Comparison of ENCODE assay signal across 12 cellular contexts in the genomic region with DNA sequence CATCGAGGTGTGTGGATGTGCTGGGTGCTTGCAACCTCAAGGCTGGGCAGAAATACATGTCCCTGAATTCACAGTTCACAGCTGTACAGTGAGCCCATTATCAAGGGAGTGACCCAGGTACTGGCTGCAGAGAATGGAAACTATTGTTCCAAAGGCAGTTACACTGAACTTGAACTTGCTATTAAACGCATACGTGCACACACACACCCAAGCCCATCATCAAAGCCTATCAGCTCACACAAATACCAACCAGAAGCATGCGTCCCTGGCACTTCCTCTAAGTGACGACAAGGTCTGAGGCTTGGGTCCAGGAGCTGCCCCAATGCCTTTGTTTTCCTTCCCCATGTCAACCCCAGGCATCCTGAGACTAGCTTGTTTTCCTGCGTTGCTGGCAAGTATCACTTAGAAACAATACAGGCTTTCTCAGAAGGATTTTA.
DNase-seq lines count a peak whose midpoint lies in the region; ATAC-seq and TF ChIP-seq lines count a peak whose summit lies in the region.
"Had no signal": no experiment of that assay in that cellular context is flagged by ENCODE, and none has a peak within 500 bp of the region (broad histone marks: within the 10 kb centered on the region; RNA-seq: fewer than 3 reads in every experiment).

No MANE protein-coding gene starts in this region.

- TF ChIP-seq POLR2A in adrenal gland (IDR thresholded peaks at IDR 0.05) = no peak

- no peak for TF ChIP-seq CTCF in adrenal gland (IDR thresholded peaks at IDR 0.05)

- no peaks in the 10 kb centered on the region for H3K9me3 ChIP-seq in adrenal gland (replicated peaks in 1 of 3)
- H3K9me3 ChIP-seq: A549 had no signal

- peaks cover 54% of the 10 kb centered on the region for H3K4me1 Mint-ChIP-seq in T-helper 1 cell treated with Interleukin-12 subunit alpha and Interleukin-12 subunit beta and Interleukin-4 antibody, amounts not matched to agents 30 μg/mL and 1 μg/mL, for 36 hours (ENCODE audit: low read depth)

- H3K27ac Mint-ChIP-seq in T-helper 1 cell treated with Interleukin-12 subunit alpha and Interleukin-12 subunit beta and Interleukin-4 antibody, amounts not matched to agents 30 μg/mL and 1 μg/mL, for 36 hours = peak overlapping the region; percentile 3

- no peaks in the 10 kb centered on the region for H3K27me3 ChIP-seq in adrenal gland
- H3K27me3 ChIP-seq: brain microvascular endothelial cell had no signal

- H3K9me3 Mint-ChIP-seq in T-helper 1 cell treated with Interleukin-12 subunit alpha and Interleukin-12 subunit beta and Interleukin-4 antibody, amounts not matched to agents 30 μg/mL and 1 μg/mL, for 36 hours = peaks cover 1% of the 10 kb centered on the region

- H3K4me3 ChIP-seq in adrenal gland = no peak overlapping the region
- H3K4me3 ChIP-seq: A549 had no signal

- no peak overlapping the region for H3K4me3 Mint-ChIP-seq in T-helper 1 cell treated with Interleukin-12 subunit alpha and Interleukin-12 subunit beta and Interleukin-4 antibody, amounts not matched to agents 30 μg/mL and 1 μg/mL, for 36 hours

- WGBS in adrenal gland, 4 donors = 48 to 62% (median 56%) methylated on average over 6 of the region's 6 CpGs

- H3K27ac ChIP-seq in adrenal gland (peak overlapping the region in 4 of 5 donors; percentile 54 to 85 (median 76)), substantia nigra (ENCODE audit: low read depth, low read length, poor library complexity, severe bottlenecking) (peak overlapping the region; percentile 59)
- H3K27ac ChIP-seq: brain microvascular endothelial cell, HL-60 had no signal

- H3K36me3 Mint-ChIP-seq in T-helper 1 cell treated with Interleukin-12 subunit alpha and Interleukin-12 subunit beta and Interleukin-4 antibody, amounts not matched to agents 30 μg/mL and 1 μg/mL, for 36 hours (ENCODE audit: low read depth) = peaks cover 60% of the 10 kb centered on the region

- peaks cover 21 to 50% of the 10 kb centered on the region in 2 donors for H3K4me1 ChIP-seq in adrenal gland (replicated peaks in 1 of 2)

- DNase-seq in T-helper 1 cell = no peak
- peak in 3 of 7 donors; percentile 40 to 64 (median 63) for DNase-seq in adrenal gland
- DNase-seq in left kidney (ENCODE audit: low read depth, low spot score) = peak; percentile 64
- peak in 17 of 49 donors; percentile 12 to 54 (median 32) for DNase-seq in substantia nigra (lab: John Stamatoyannopoulos, UW)
- no peak for DNase-seq in SW 1271 (lab: John Stamatoyannopoulos, UW)
- DNase-seq: brain microvascular endothelial cell, kidney had no signal

- H3K27me3 Mint-ChIP-seq in T-helper 1 cell treated with Interleukin-12 subunit alpha and Interleukin-12 subunit beta and Interleukin-4 antibody, amounts not matched to agents 30 μg/mL and 1 μg/mL, for 36 hours (ENCODE audit: low read depth) = no peaks in the 10 kb centered on the region

- ATAC-seq in HG03045 (IDR thresholded peaks at IDR 0.05; ENCODE audit: unreplicated experiment) = no peak
- no peak for ATAC-seq in HG03565 (IDR thresholded peaks at IDR 0.05; ENCODE audit: unreplicated experiment)
- ATAC-seq: A549 had no signal

- peaks cover 0 to 44% of the 10 kb centered on the region in 2 donors for H3K36me3 ChIP-seq in adrenal gland (replicated peaks in 1 of 2)

- intact Hi-C loops in adrenal gland (cut with DNase I) = loop anchor here in 1 of 2 donors (5.0 to 10.0 kb wide), 2 partner anchors 38 to 101 kb away; no protein-coding TSS in a partner anchor
